In genomic region chr6:12351672-12352071, GRCh38 we compare ENCODE assay signal across 21 cellular contexts.
DNase-seq lines count a peak whose midpoint lies in the region; ATAC-seq and TF ChIP-seq lines count a peak whose summit lies in the region.
"Had no signal": no experiment of that assay in that cellular context is flagged by ENCODE, and none has a peak within 500 bp of the region (broad histone marks: within the 10 kb centered on the region; RNA-seq: fewer than 3 reads in every experiment).

No MANE protein-coding gene starts in this region.

- H3K56ac ChIP-seq in H9 (ENCODE audit: insufficient read length, low read depth, low read length) (no peak overlapping the region), mesendoderm (ENCODE audit: low read length) (no peak overlapping the region)

- H2AFZ ChIP-seq in H9 (ENCODE audit: low read length) (no peak overlapping the region), hepatocyte (no peak overlapping the region)

- no peaks in the 10 kb centered on the region for H3K36me3 ChIP-seq in NT2/D1 (ENCODE audit: insufficient read depth, insufficient read length, low read length)
- no peaks in the 10 kb centered on the region for H3K36me3 ChIP-seq in hepatocyte (replicated peaks; ENCODE audit: insufficient read depth, low read depth)
- no peaks in the 10 kb centered on the region for H3K36me3 ChIP-seq in mesendoderm (ENCODE audit: control insufficient read depth, insufficient read depth, low read length)
- H3K36me3 ChIP-seq in adrenal gland (replicated peaks in 1 of 2), result no peaks in the 10 kb centered on the region
- H3K36me3 ChIP-seq: MG63 had no signal

- POLR2A ChIA-PET in activated CD4-positive, alpha-beta memory T cell treated with anti-CD3 and anti-CD28 coated beads for 36 hours (lab: Charles Lee), result no interaction called here

- H4K5ac ChIP-seq in H9 (ENCODE audit: insufficient read length, low read depth, low read length) (no peak overlapping the region), mesendoderm (ENCODE audit: low read length) (no peak overlapping the region)

- H3K18ac ChIP-seq in H9 (ENCODE audit: insufficient read length, low read depth, low read length) (no peak overlapping the region), mesendoderm (ENCODE audit: low read length) (no peak overlapping the region)

- no peak overlapping the region for H2BK20ac ChIP-seq in H9 (ENCODE audit: low read depth, low read length, poor library complexity, severe bottlenecking)

- H3K23ac ChIP-seq in H9 (ENCODE audit: insufficient read length, low read depth, low read length) (no peak overlapping the region), mesendoderm (ENCODE audit: low read length) (no peak overlapping the region)

- H2BK5ac ChIP-seq in H9 (ENCODE audit: insufficient read length, low read length), result no peak overlapping the region
- H2BK5ac ChIP-seq in mesendoderm (ENCODE audit: low read length), result no peak overlapping the region

- H4K8ac ChIP-seq in H9 (replicated peaks; ENCODE audit: insufficient read length, low read depth, low read length) (no peak overlapping the region), mesendoderm (ENCODE audit: low read depth, low read length) (no peak overlapping the region)

- no peak for ATAC-seq in HG03139 (IDR thresholded peaks at IDR 0.05; ENCODE audit: unreplicated experiment)

- H3K9me3 Mint-ChIP-seq in H9, result peaks cover 37 to 39% of the 10 kb centered on the region in 2 experiments
- peaks cover 24% of the 10 kb centered on the region for H3K9me3 Mint-ChIP-seq in activated CD4-positive, alpha-beta memory T cell treated with anti-CD3 and anti-CD28 coated beads for 36 hours

- H4K20me1 ChIP-seq in H9 (ENCODE audit: control insufficient read depth, insufficient read depth, insufficient read length) (no peaks in the 10 kb centered on the region), hepatocyte (ENCODE audit: insufficient read depth, poor library complexity, severe bottlenecking) (no peaks in the 10 kb centered on the region)

- H2BK120ac ChIP-seq in H9 (ENCODE audit: low read depth, low read length, poor library complexity, severe bottlenecking) (no peak overlapping the region), mesendoderm (ENCODE audit: low read depth, low read length) (no peak overlapping the region)

- H3K4me2 ChIP-seq in H9 (ENCODE audit: insufficient read depth, insufficient read length, low read length) (no peak overlapping the region), hepatocyte (no peak overlapping the region), mesendoderm (ENCODE audit: low read length) (no peak overlapping the region)
- H3K4me2 ChIP-seq: SK-N-SH had no signal

- H3K9me3 ChIP-seq in H9 (ENCODE audit: control insufficient read depth, low read depth, low read length), result peaks cover 12% of the 10 kb centered on the region
- H3K9me3 ChIP-seq in NT2/D1 (ENCODE audit: insufficient read depth, low read length), result peaks cover 58% of the 10 kb centered on the region
- no peaks in the 10 kb centered on the region for H3K9me3 ChIP-seq in hepatocyte (ENCODE audit: low read depth)
- H3K9me3 ChIP-seq in adrenal gland (replicated peaks in 1 of 3), result no peaks in the 10 kb centered on the region
- H3K9me3 ChIP-seq: SK-N-SH had no signal

- H2AK5ac ChIP-seq in H9 (ENCODE audit: insufficient read length, low read length) (no peak overlapping the region), mesendoderm (ENCODE audit: low read length) (no peak overlapping the region)

- no peaks in the 10 kb centered on the region for H3K27me3 ChIP-seq in H9 (ENCODE audit: insufficient read depth, low read length)
- H3K27me3 ChIP-seq in NT2/D1 (ENCODE audit: insufficient read depth, insufficient read length), result no peaks in the 10 kb centered on the region
- H3K27me3 ChIP-seq in hepatocyte, result no peaks in the 10 kb centered on the region
- no peaks in the 10 kb centered on the region for H3K27me3 ChIP-seq in mesendoderm (ENCODE audit: insufficient read depth, low read length, poor library complexity)
- H3K27me3 ChIP-seq in adrenal gland, result no peaks in the 10 kb centered on the region
- H3K27me3 ChIP-seq: MG63 had no signal

- H3K9ac ChIP-seq in H9 (ENCODE audit: extremely low read depth, insufficient read length, low read length) (no peak overlapping the region), NT2/D1 (ENCODE audit: insufficient read length, low read depth) (no peak overlapping the region), mesendoderm (ENCODE audit: low read length) (no peak overlapping the region)
- H3K9ac ChIP-seq: SK-N-SH had no signal

- TF ChIP-seq CTCF in H9 (conservative IDR thresholded peaks at IDR 0.05) (no peak), hepatocyte (IDR thresholded peaks at IDR 0.05; ENCODE audit: poor library complexity) (no peak), adrenal gland (IDR thresholded peaks at IDR 0.05) (no peak)

- no peak overlapping the region for H2BK12ac ChIP-seq in H9 (ENCODE audit: insufficient read length, low read depth, low read length)

- H3K27ac ChIP-seq in H9 (ENCODE audit: insufficient read length, low read depth, low read length) (no peak overlapping the region), hepatocyte (peak overlapping the region; percentile 87), mesendoderm (ENCODE audit: low read depth, low read length) (peak overlapping the region; percentile 61), adrenal gland (no peak overlapping the region)

- H3K4me3 Mint-ChIP-seq in H9, result no peak overlapping the region
- H3K4me3 Mint-ChIP-seq in activated CD4-positive, alpha-beta memory T cell treated with anti-CD3 and anti-CD28 coated beads for 36 hours, result no peak overlapping the region
- H3K4me3 Mint-ChIP-seq: CD8-positive, alpha-beta memory T cell; IgD-negative memory B cell had no signal

- intact Hi-C loops in adrenal gland (cut with DNase I), result no loop called here
- intact Hi-C loops in activated CD4-positive, alpha-beta memory T cell treated with anti-CD3 and anti-CD28 coated beads for 36 hours (cut with micrococcal nuclease), result no loop called here

- H4K91ac ChIP-seq in H9 (ENCODE audit: insufficient read length, low read depth, low read length), result no peak overlapping the region

- no peaks in the 10 kb centered on the region for H3K79me1 ChIP-seq in H9 (ENCODE audit: insufficient read depth, low read depth, low read length, poor library complexity, severe bottlenecking)
- H3K79me1 ChIP-seq in mesendoderm (ENCODE audit: low read length), result no peaks in the 10 kb centered on the region

- peaks cover 39 to 50% of the 10 kb centered on the region in 2 experiments for H3K4me1 Mint-ChIP-seq in H9
- H3K4me1 Mint-ChIP-seq in activated CD4-positive, alpha-beta memory T cell treated with anti-CD3 and anti-CD28 coated beads for 36 hours (ENCODE audit: low read depth), result no peaks in the 10 kb centered on the region
- H3K4me1 Mint-ChIP-seq: CD8-positive, alpha-beta memory T cell had no signal

- H3K27me3 Mint-ChIP-seq in H9 (ENCODE audit: low read depth), result no peaks in the 10 kb centered on the region; the same call in 1 of the 2 replicates
- H3K27me3 Mint-ChIP-seq in activated CD4-positive, alpha-beta memory T cell treated with anti-CD3 and anti-CD28 coated beads for 36 hours, result peaks cover 5% of the 10 kb centered on the region

- peaks cover 25 to 38% (median 32%) of the 10 kb centered on the region in 3 experiments for H3K36me3 Mint-ChIP-seq in H9 (ENCODE audit: insufficient read depth in 1 of 3, low read depth in 3 of 3)
- H3K36me3 Mint-ChIP-seq in activated CD4-positive, alpha-beta memory T cell treated with anti-CD3 and anti-CD28 coated beads for 36 hours, result no peaks in the 10 kb centered on the region

- H3K4me1 ChIP-seq in H9 (ENCODE audit: insufficient read depth, low read length), result 0 out of 2 replicates have a peak, but pooled peaks cover 4% of the 10 kb centered on the region
- H3K4me1 ChIP-seq in NT2/D1 (ENCODE audit: insufficient read depth, insufficient read length), result peaks cover 6% of the 10 kb centered on the region
- H3K4me1 ChIP-seq in hepatocyte (ENCODE audit: insufficient read depth), result peaks cover 38% of the 10 kb centered on the region
- H3K4me1 ChIP-seq in mesendoderm (ENCODE audit: control insufficient read depth, low read depth, low read length), result no peaks in the 10 kb centered on the region
- no peaks in the 10 kb centered on the region for H3K4me1 ChIP-seq in adrenal gland (replicated peaks in 1 of 2)

- TF ChIP-seq POLR2A in adrenal gland (IDR thresholded peaks at IDR 0.05), result no peak

- H3K23me2 ChIP-seq in H9 (ENCODE audit: insufficient read length, low read depth, low read length, poor library complexity, severe bottlenecking), result no peaks in the 10 kb centered on the region

- no peaks in the 10 kb centered on the region for H3K9me2 ChIP-seq in hepatocyte (replicated peaks; ENCODE audit: insufficient read depth)
- H3K9me2 ChIP-seq: SK-N-SH had no signal

- H2BK15ac ChIP-seq in H9 (ENCODE audit: low read depth, low read length) (no peak overlapping the region), mesendoderm (replicated peaks; ENCODE audit: low read depth) (no peak overlapping the region)

- CTCF ChIA-PET in activated CD4-positive, alpha-beta memory T cell treated with anti-CD3 and anti-CD28 coated beads for 36 hours (lab: Charles Lee), result no interaction called here

- H3K79me2 ChIP-seq in H9 (ENCODE audit: insufficient read depth, low read length) (no peaks in the 10 kb centered on the region), hepatocyte (no peaks in the 10 kb centered on the region), mesendoderm (ENCODE audit: control insufficient read depth, insufficient read depth, low read length) (no peaks in the 10 kb centered on the region)

- H3T11ph ChIP-seq in H9 (ENCODE audit: low read length), result no peak overlapping the region

- H3K4me3 ChIP-seq in NT2/D1 (ENCODE audit: insufficient read length, low read depth), result no peak overlapping the region
- H3K4me3 ChIP-seq in hepatocyte, result no peak overlapping the region
- H3K4me3 ChIP-seq in mesendoderm (ENCODE audit: low read length), result no peak overlapping the region
- H3K4me3 ChIP-seq in adrenal gland, result no peak overlapping the region
- H3K4me3 ChIP-seq: MG63 had no signal

- peak overlapping the region; percentile 6 to 94 (median 82); a peak in 6 of 7 replicates for H3K27ac Mint-ChIP-seq in H9
- H3K27ac Mint-ChIP-seq in activated CD4-positive, alpha-beta memory T cell treated with anti-CD3 and anti-CD28 coated beads for 36 hours, result no peak overlapping the region
- H3K27ac Mint-ChIP-seq: CD8-positive, alpha-beta memory T cell; IgD-negative memory B cell had no signal

- no peak overlapping the region for H3K14ac ChIP-seq in H9 (ENCODE audit: insufficient read depth, low read length)

- H3K4ac ChIP-seq in H9 (ENCODE audit: low read depth, low read length), result no peak overlapping the region
- no peak overlapping the region for H3K4ac ChIP-seq in mesendoderm (ENCODE audit: low read depth, low read length)

- DNase-seq in H9, result peak; percentile 61
- DNase-seq in NT2/D1 (ENCODE audit: low read depth, low spot score), result peak; percentile 67
- DNase-seq in hepatocyte (ENCODE audit: low spot score), result no peak
- peak; percentile 57 for DNase-seq in mesendoderm
- no peak for DNase-seq in adrenal gland
- DNase-seq in activated CD4-positive, alpha-beta memory T cell treated with anti-CD3 and anti-CD28 coated beads for 36 hours, result no peak
- DNase-seq: ACHN; C1 segment of cervical spinal cord; CD8-positive, alpha-beta memory T cell; HCEC 1CT; Karpas-422; MG63; NCI-H1092 treated with DMSO at 0.1 percent for 48 hours; NCI-H2081; NCI-H446 treated with DMSO at 0.1 percent for 48 hours; NCI-H69; SHP77 treated with DMSO at 0.1 percent for 48 hours; SK-N-SH; T-helper 1 cell had no signal

Comparison
In these comparisons a context has a peak if more than half of its experiments do, and no peak if none do; other contexts are left out.
1. DNase-seq: peak in H9 (single experiment), NT2/D1 (single experiment) and mesendoderm (single experiment); none in hepatocyte (single experiment), adrenal gland (0 of 7) and activated CD4-positive, alpha-beta memory T cell treated with anti-CD3 and anti-CD28 coated beads for 36 hours (single experiment).
2. H3K27ac ChIP-seq: peak in hepatocyte (single experiment) and mesendoderm (single experiment); none in H9 (single experiment) and adrenal gland (0 of 5).